In the genomic region with DNA sequence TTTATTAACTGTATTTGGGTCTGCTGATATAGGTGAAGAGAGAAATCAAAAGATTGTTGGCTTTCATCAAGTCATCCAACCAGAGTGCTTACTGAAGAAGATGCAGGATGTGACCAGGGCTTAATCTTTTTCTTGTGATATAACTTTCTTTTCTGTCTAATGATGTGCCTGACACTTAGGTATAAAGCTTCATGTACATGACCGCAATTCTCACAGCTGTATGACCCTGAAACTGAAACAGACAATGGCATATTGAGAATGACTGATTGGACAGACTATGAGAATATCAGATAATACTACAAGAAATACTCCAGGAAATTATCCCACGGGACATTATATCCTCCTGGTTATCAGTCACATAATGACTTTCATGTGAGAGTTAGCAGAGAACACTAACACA, we compare ENCODE assay signal across 11 cellular contexts.
"Had no signal": no experiment of that assay in that cellular context is flagged by ENCODE, and none has a peak within 500 bp of the region (broad histone marks: within the 10 kb centered on the region; RNA-seq: fewer than 3 reads in every experiment).

No MANE protein-coding gene starts in this region.

- H3K4me3 ChIP-seq: GM23338 had no signal

- DNase-seq: H9, HCEC 1CT, Karpas-422, KBM-7 had no signal

- H2AFZ ChIP-seq: GM23338 had no signal

- FAIRE-seq: H1, H54, HepG2 had no signal

- H3K27ac Mint-ChIP-seq: GM23338, H9, IgD-negative memory B cell had no signal

- H3K4me1 Mint-ChIP-seq: GM23338, H9 had no signal

- H3K4me2 ChIP-seq: GM23338, KMS-11 had no signal

- H3K9me3 Mint-ChIP-seq: GM23338 had no signal

- H3K27ac ChIP-seq: HL-60, KMS-11 had no signal

- ATAC-seq: GM23338, HepG2 had no signal

- H3K36me3 Mint-ChIP-seq: IgD-negative memory B cell had no signal

- H3K9ac ChIP-seq: KMS-11 had no signal

- H3K27me3 Mint-ChIP-seq: IgD-negative memory B cell had no signal

- H3K4me3 Mint-ChIP-seq: GM23338, H9, IgD-negative memory B cell had no signal
